ENCODE assay signal across 25 cellular contexts in the genomic region with DNA sequence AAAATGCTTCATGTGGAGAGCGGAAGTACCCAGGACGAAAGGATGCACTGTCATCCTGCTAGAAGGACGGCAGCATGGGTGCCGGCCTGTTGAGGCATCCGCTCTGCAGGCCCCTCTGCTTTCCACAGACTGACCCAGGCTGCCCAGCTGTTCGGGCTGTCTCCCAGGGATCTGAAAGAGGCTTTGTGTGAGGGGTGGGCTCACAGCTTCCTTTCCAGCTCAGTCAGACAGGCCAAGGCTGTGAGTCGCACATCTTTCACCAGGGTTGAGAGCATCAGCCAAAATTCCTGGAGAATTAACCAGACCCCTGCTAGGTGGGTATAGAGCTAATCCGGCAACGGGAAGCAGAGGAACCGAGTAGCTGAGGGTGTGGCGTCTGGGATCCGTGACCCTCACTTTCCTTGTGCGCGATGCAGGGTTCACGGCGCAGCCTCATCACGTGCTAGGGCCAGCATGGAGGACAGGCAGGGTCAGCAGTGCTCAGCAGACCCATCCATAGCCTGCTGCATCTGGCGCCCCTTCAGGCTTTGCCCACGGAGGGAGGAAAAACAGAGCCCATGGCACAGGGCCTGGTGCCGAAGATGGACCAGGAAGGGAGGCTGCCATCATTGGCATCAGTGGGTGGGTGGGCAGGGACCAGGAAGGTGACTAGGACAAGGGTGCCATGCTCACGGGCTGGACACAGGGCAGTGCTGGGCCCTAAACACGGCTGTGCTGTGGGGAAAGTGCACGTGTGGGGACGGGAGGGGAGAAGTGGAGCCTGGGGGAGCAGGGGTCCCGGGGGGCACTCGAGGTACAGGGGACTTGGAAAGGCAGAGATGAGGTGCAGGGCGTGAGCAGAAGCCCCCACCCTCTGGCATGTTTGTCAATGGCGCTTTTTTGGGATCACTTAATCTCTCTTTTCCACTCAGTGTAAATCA. TPM values are rescaled to one million over a fixed set of nuclear protein-coding genes. Genes with fewer than 3 reads are reported as not detected.
A peak's percentile ranks its signal among the peaks of the same experiment; 100 is the strongest.
DNase-seq lines count a peak whose midpoint lies in the region; FAIRE-seq and TF ChIP-seq lines count a peak whose summit lies in the region.
"Had no signal": no experiment of that assay in that cellular context is flagged by ENCODE, and none has a peak within 500 bp of the region (broad histone marks: within the 10 kb centered on the region; RNA-seq: fewer than 3 reads in every experiment).

No MANE protein-coding gene starts in this region.

- H3K4me3 ChIP-seq in AG04450 (ENCODE audit: low read depth, low read length) (no peak overlapping the region), WERI-Rb-1 (ENCODE audit: low read depth, low read length) (no peak overlapping the region)
- H3K4me3 ChIP-seq: sigmoid colon, suprapubic skin, vagina had no signal

- CTCF ChIA-PET in AG04450 (lab: Charles Lee): no interaction called here

- H3T11ph ChIP-seq in H9 (ENCODE audit: low read length): no peak overlapping the region

- no peaks in the 10 kb centered on the region; the same call in 1 of the 2 replicates for H3K9me3 ChIP-seq in AG04450 (ENCODE audit: control insufficient read depth, insufficient read depth, low read length)
- no peaks in the 10 kb centered on the region for H3K9me3 ChIP-seq in H9 (ENCODE audit: control insufficient read depth, low read depth, low read length)
- H3K9me3 ChIP-seq in WERI-Rb-1 (ENCODE audit: severe bottlenecking): no peaks in the 10 kb centered on the region
- H3K9me3 ChIP-seq: sigmoid colon, suprapubic skin, vagina had no signal

- H3K27me3 ChIP-seq in AG04450 (ENCODE audit: control insufficient read depth, insufficient read depth, low read length) (peaks cover 2% of the 10 kb centered on the region), H9 (ENCODE audit: insufficient read depth, low read length) (no peaks in the 10 kb centered on the region), WERI-Rb-1 (ENCODE audit: insufficient read depth, low read depth, severe bottlenecking) (no peaks in the 10 kb centered on the region)
- H3K27me3 ChIP-seq: sigmoid colon, suprapubic skin, vagina had no signal

- H3K56ac ChIP-seq in H9 (ENCODE audit: insufficient read length, low read depth, low read length): no peak overlapping the region

- H3K27ac Mint-ChIP-seq in H9 (peak overlapping the region in 2 of 3 experiments; percentile 57 to 67; a peak in 1 of 7 replicates), nephron progenitor cell (peak overlapping the region; percentile 59)

- H3K4ac ChIP-seq in H9 (ENCODE audit: low read depth, low read length): no peak overlapping the region

- no peak overlapping the region for H3K14ac ChIP-seq in H9 (ENCODE audit: insufficient read depth, low read length)

- no peak overlapping the region for H3K4me2 ChIP-seq in H9 (ENCODE audit: insufficient read depth, insufficient read length, low read length)

- H4K5ac ChIP-seq in H9 (ENCODE audit: insufficient read length, low read depth, low read length): no peak overlapping the region

- H2BK12ac ChIP-seq in H9 (ENCODE audit: insufficient read length, low read depth, low read length): no peak overlapping the region

- no peak overlapping the region for H2BK120ac ChIP-seq in H9 (ENCODE audit: low read depth, low read length, poor library complexity, severe bottlenecking)

- H3K27me3 Mint-ChIP-seq in H9 (ENCODE audit: low read depth): peaks cover 2% of the 10 kb centered on the region
- peaks cover 3% of the 10 kb centered on the region for H3K27me3 Mint-ChIP-seq in nephron progenitor cell (ENCODE audit: low read depth, poor library complexity)
- H3K27me3 Mint-ChIP-seq: central memory CD8-positive, alpha-beta T cell; naive thymus-derived CD8-positive, alpha-beta T cell had no signal

- FAIRE-seq in D721Med (lab: Jason Lieb, UNC): no peak

- no peaks in the 10 kb centered on the region for H3K4me1 ChIP-seq in H9 (ENCODE audit: insufficient read depth, low read length)
- H3K4me1 ChIP-seq: parathyroid adenoma had no signal

- no peak overlapping the region for H3K9ac ChIP-seq in H9 (ENCODE audit: extremely low read depth, insufficient read length, low read length)
- H3K9ac ChIP-seq: parathyroid adenoma had no signal

- no peak overlapping the region for H3K18ac ChIP-seq in H9 (ENCODE audit: insufficient read length, low read depth, low read length)

- H3K23ac ChIP-seq in H9 (ENCODE audit: insufficient read length, low read depth, low read length): no peak overlapping the region

- no peak overlapping the region for H4K91ac ChIP-seq in H9 (ENCODE audit: insufficient read length, low read depth, low read length)

- no peaks in the 10 kb centered on the region for H3K4me1 Mint-ChIP-seq in H9
- H3K4me1 Mint-ChIP-seq in nephron progenitor cell: peaks cover 35% of the 10 kb centered on the region

- no peaks in the 10 kb centered on the region for H3K36me3 ChIP-seq in WERI-Rb-1
- H3K36me3 ChIP-seq: sigmoid colon, suprapubic skin, vagina had no signal

- no peak overlapping the region for H2BK5ac ChIP-seq in H9 (ENCODE audit: insufficient read length, low read length)

- H2AK5ac ChIP-seq in H9 (ENCODE audit: insufficient read length, low read length): no peak overlapping the region

- H3K36me3 Mint-ChIP-seq in H9 (ENCODE audit: insufficient read depth in 1 of 3, low read depth in 3 of 3): peaks cover 3 to 22% (median 4%) of the 10 kb centered on the region in 3 experiments; a peak in 6 of 7 replicates
- H3K36me3 Mint-ChIP-seq in nephron progenitor cell (ENCODE audit: low read depth): peaks cover 8% of the 10 kb centered on the region
- H3K36me3 Mint-ChIP-seq: naive thymus-derived CD8-positive, alpha-beta T cell had no signal

- no peak overlapping the region for H3K4me3 Mint-ChIP-seq in H9
- no peak overlapping the region for H3K4me3 Mint-ChIP-seq in nephron progenitor cell
- H3K4me3 Mint-ChIP-seq: central memory CD8-positive, alpha-beta T cell; naive thymus-derived CD8-positive, alpha-beta T cell had no signal

- no peak overlapping the region for H2AFZ ChIP-seq in H9 (ENCODE audit: low read length)
- H2AFZ ChIP-seq: parathyroid adenoma had no signal

- no peaks in the 10 kb centered on the region for H4K20me1 ChIP-seq in H9 (ENCODE audit: control insufficient read depth, insufficient read depth, insufficient read length)

- H2BK20ac ChIP-seq in H9 (ENCODE audit: low read depth, low read length, poor library complexity, severe bottlenecking): no peak overlapping the region

- DNase-seq in AG04450 (ENCODE audit: low read depth, low spot score): no peak
- DNase-seq in H9: no peak
- no peak for DNase-seq in nephron progenitor cell
- no peak for DNase-seq in NCI-H1930 (lab: John Stamatoyannopoulos, UW)
- no peak for DNase-seq in activated T-cell treated with anti-CD3 and anti-CD28 coated beads for 4 hours
- DNase-seq in WERI-Rb-1: no peak
- DNase-seq in D721Med (ENCODE audit: insufficient read length, low spot score): no peak
- DNase-seq: ACHN; activated CD4-positive, alpha-beta T cell treated with anti-CD3 and anti-CD28 coated beads for 1 hour; activated naive CD4-positive, alpha-beta T cell treated with anti-CD3 and anti-CD28 coated beads, Interleukin-2, amount 50 U/mL, for 16 hours; DMS153; foreskin melanocyte; mesenchymal stem cell; MM.1S; NCI-H1436; NCI-H2171 treated with DMSO at 0.1 percent for 48 hours; NCI-H526 treated with DMSO at 0.1 percent for 48 hours; sigmoid colon had no signal

- TF ChIP-seq CTCF in AG04450 (IDR thresholded peaks at IDR 0.05; ENCODE audit: low read depth, low read length) (no peak), H9 (conservative IDR thresholded peaks at IDR 0.05) (no peak), nephron progenitor cell (IDR thresholded peaks at IDR 0.05) (no peak), WERI-Rb-1 (IDR thresholded peaks at IDR 0.05; ENCODE audit: low read depth, low read length) (no peak), D721Med (IDR thresholded peaks at IDR 0.05; ENCODE audit: insufficient read depth, missing control alignments) (no peak)

- no peak overlapping the region for H2BK15ac ChIP-seq in H9 (ENCODE audit: low read depth, low read length)

- POLR2A ChIA-PET in AG04450 (lab: Yijun Ruan, JAX): interaction anchor here (0.7 kb wide), 1 partner anchor 9 kb away, joined by 3 read pairs; a partner anchor contains a TSS

- WGBS in H9 (ENCODE audit: extremely low coverage, insufficient read length, low lambda C conversion rate): no CpG with 5 or more reads among the region's 28 CpGs

- H3K79me2 ChIP-seq in H9 (ENCODE audit: insufficient read depth, low read length): no peaks in the 10 kb centered on the region
- H3K79me2 ChIP-seq: parathyroid adenoma had no signal

- H3K79me1 ChIP-seq in H9 (ENCODE audit: insufficient read depth, low read depth, low read length, poor library complexity, severe bottlenecking): no peaks in the 10 kb centered on the region

- H3K27ac ChIP-seq in AG04450 (ENCODE audit: low read depth, low read length): peak overlapping the region; percentile 65
- no peak overlapping the region for H3K27ac ChIP-seq in H9 (ENCODE audit: insufficient read length, low read depth, low read length)
- H3K27ac ChIP-seq in cingulate gyrus (ENCODE audit: low read depth, low read length): peak overlapping the region; percentile 22
- no peak overlapping the region for H3K27ac ChIP-seq in WERI-Rb-1
- H3K27ac ChIP-seq: epithelial cell of prostate, parathyroid adenoma, sigmoid colon, suprapubic skin, vagina had no signal

- H4K8ac ChIP-seq in H9 (replicated peaks; ENCODE audit: insufficient read length, low read depth, low read length): no peak overlapping the region

- H3K9me3 Mint-ChIP-seq in H9: no peaks in the 10 kb centered on the region
- no peaks in the 10 kb centered on the region for H3K9me3 Mint-ChIP-seq in nephron progenitor cell
- H3K9me3 Mint-ChIP-seq: central memory CD8-positive, alpha-beta T cell; naive thymus-derived CD8-positive, alpha-beta T cell had no signal

- no peaks in the 10 kb centered on the region for H3K23me2 ChIP-seq in H9 (ENCODE audit: insufficient read length, low read depth, low read length, poor library complexity, severe bottlenecking)

RNA-seq across cellular contexts. Expression of a gene that starts 9.2 kb away (rescaled TPM):
- 49.7 and 75.3 TPM in 2 replicates for polyA plus RNA-seq in AG04450 (2011; rRNA removed)
- 6.8 and 9.4 TPM in 2 replicates for polyA minus RNA-seq in AG04450 (2011; rRNA and poly(A)+ RNA removed)
- 125 and 128 TPM in 2 replicates for total RNA-seq in H9 (2021)

RNA-seq across cellular contexts. Expression of a gene that starts 19.7 kb away (rescaled TPM):
- 2.8 and 4.2 TPM in 2 replicates for polyA plus RNA-seq in AG04450 (2011; rRNA removed)
- polyA minus RNA-seq in AG04450 (2011; rRNA and poly(A)+ RNA removed): 1.9 and 7.4 TPM in 2 replicates
- 7.8 and 8.5 TPM in 2 replicates for total RNA-seq in H9 (2021)

RNA-seq across cellular contexts. Expression of a gene that starts 51.8 kb away (rescaled TPM):
- 104 and 129 TPM in 2 replicates for polyA plus RNA-seq in AG04450 (2011; rRNA removed)
- 162 and 248 TPM in 2 replicates for polyA minus RNA-seq in AG04450 (2011; rRNA and poly(A)+ RNA removed)
- total RNA-seq in H9 (2021): 95.1 and 101 TPM in 2 replicates

RNA-seq across cellular contexts. Expression of a gene that starts 54.3 kb away (rescaled TPM):
- 14.9 and 18.9 TPM in 2 replicates for polyA plus RNA-seq in AG04450 (2011; rRNA removed)
- polyA minus RNA-seq in AG04450 (2011; rRNA and poly(A)+ RNA removed): 12.1 and 16.1 TPM in 2 replicates
- total RNA-seq in H9 (2021): 58.3 and 59.1 TPM in 2 replicates

RNA-seq across cellular contexts. Expression of a gene that starts 57.2 kb away (rescaled TPM):
- 1.6 and 2.5 TPM in 2 replicates for polyA plus RNA-seq in AG04450 (2011; rRNA removed)
- polyA minus RNA-seq in AG04450 (2011; rRNA and poly(A)+ RNA removed): 3.1 and 4.5 TPM in 2 replicates
- 5.9 and 6.1 TPM in 2 replicates for total RNA-seq in H9 (2021)

Comparison
In these comparisons a context has a peak if more than half of its experiments do, and no peak if none do; other contexts are left out.
1. H3K27ac ChIP-seq: peak in AG04450 (single experiment) and cingulate gyrus (single experiment); none in H9 (single experiment) and WERI-Rb-1 (single experiment).